Comparison of ENCODE assay signal across 8 cellular contexts in the genomic region with DNA sequence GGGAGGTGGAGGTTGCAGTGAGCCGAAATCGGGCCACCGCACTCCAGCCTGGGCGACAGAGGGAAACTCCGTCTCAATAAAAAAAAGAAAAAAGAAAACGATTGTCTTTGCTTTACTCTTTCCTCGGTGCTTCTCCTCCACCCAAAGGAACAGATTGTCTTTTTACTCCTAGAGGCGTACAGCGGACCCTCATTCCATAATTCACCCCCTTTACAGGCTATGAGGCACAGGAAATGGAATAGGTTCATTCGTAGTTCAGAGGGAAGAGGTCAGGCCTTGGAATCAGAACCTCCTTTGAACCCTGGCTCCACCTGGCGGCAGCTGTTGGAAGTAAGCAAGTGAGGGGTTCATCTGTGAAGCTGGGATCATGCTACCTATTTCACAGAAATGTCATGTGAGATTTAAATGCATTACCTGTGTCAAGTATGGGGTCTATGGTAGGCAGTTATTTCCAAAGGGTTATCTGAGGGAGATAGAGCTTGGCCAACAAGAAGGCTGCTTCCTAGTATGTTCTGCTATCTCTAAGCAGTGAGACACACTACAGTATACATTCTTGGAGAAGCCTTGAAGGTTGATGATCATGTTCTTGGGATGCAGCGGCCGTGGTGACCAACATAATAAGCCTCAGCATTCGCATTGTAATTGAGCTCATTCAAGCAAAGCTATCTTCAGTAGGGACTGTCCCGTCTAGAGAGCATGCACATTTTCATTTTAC. TPM values are rescaled to one million over a fixed set of nuclear protein-coding genes. Genes with fewer than 3 reads are reported as not detected.
DNase-seq lines count a peak whose midpoint lies in the region; ATAC-seq and TF ChIP-seq lines count a peak whose summit lies in the region.

No MANE protein-coding gene starts in this region.

- H3K9me3 Mint-ChIP-seq in CD4-positive, alpha-beta T cell: no peaks in the 10 kb centered on the region

- H4K5ac ChIP-seq in mesendoderm (ENCODE audit: low read length): no peak overlapping the region

- H3K4me1 ChIP-seq in mesendoderm (ENCODE audit: control insufficient read depth, low read depth, low read length): no peaks in the 10 kb centered on the region

- H3K4me3 Mint-ChIP-seq in CD4-positive, alpha-beta T cell: peak overlapping the region; percentile 59

- no CpG with 5 or more reads among the region's 15 CpGs for WGBS in mesendoderm (ENCODE audit: extremely low coverage, insufficient coverage, low lambda C conversion rate)

- TF ChIP-seq CTCF in CD4-positive, alpha-beta T cell (IDR thresholded peaks at IDR 0.05): peak; percentile 90

- H3K4ac ChIP-seq in mesendoderm (ENCODE audit: low read depth, low read length): no peak overlapping the region

- H3K27ac ChIP-seq in CD4-positive, alpha-beta T cell (ENCODE audit: low read depth, low read length): no peak overlapping the region
- H3K27ac ChIP-seq in mesendoderm (ENCODE audit: low read depth, low read length): no peak overlapping the region

- CTCF ChIA-PET in CD4-positive, alpha-beta T cell (lab: Charles Lee): interaction anchor here (0.6 to 2.0 kb wide), 20 partner anchors 9 to 536 kb away, joined by 3 to 15 read pairs (median 4); partner anchors contain the start of genes DCTPP1, PRR14, ZNF688 and ZNF747

- intact Hi-C loops in CD4-positive, alpha-beta T cell (cut with DNase I, micrococcal nuclease): loop anchor here (1.0 to 2.0 kb wide), 4 partner anchors 18 to 198 kb away; partner anchors contain the start of genes ZNF689 (in 2 of the 2), DCTPP1 (in 1 of the 2) and ZNF785 (in 1 of the 2)

- H3K36me3 ChIP-seq in mesendoderm (ENCODE audit: control insufficient read depth, insufficient read depth, low read length): no peaks in the 10 kb centered on the region

- peak overlapping the region; percentile 71 for H3K27ac Mint-ChIP-seq in CD4-positive, alpha-beta T cell

- no peak overlapping the region for H2AK5ac ChIP-seq in mesendoderm (ENCODE audit: low read length)

- no peaks in the 10 kb centered on the region for H3K36me3 Mint-ChIP-seq in CD4-positive, alpha-beta T cell (ENCODE audit: low read depth)

- H3K4me2 ChIP-seq in mesendoderm (ENCODE audit: low read length): no peak overlapping the region

- no peak overlapping the region for H3K18ac ChIP-seq in mesendoderm (ENCODE audit: low read length)

- H3K9me3 ChIP-seq in CD4-positive, alpha-beta T cell (ENCODE audit: control insufficient read depth, low read length): no peaks in the 10 kb centered on the region

- no peak overlapping the region for H2BK120ac ChIP-seq in mesendoderm (ENCODE audit: low read depth, low read length)

- POLR2A ChIA-PET in CD4-positive, alpha-beta T cell (lab: Charles Lee): interaction anchor here (0.8 to 1.8 kb wide), 10 partner anchors 9 to 211 kb away, joined by 3 to 8 read pairs (median 4); partner anchors contain the start of genes DCTPP1, FBRS, PRR14 and ZNF689

- no peak overlapping the region for H2BK15ac ChIP-seq in mesendoderm (replicated peaks; ENCODE audit: low read depth)

- no peak overlapping the region for H2BK5ac ChIP-seq in mesendoderm (ENCODE audit: low read length)

- H3K79me1 ChIP-seq in mesendoderm (ENCODE audit: low read length): no peaks in the 10 kb centered on the region

- H3K23ac ChIP-seq in mesendoderm (ENCODE audit: low read length): no peak overlapping the region

- no peak overlapping the region for H3K4me3 ChIP-seq in mesendoderm (ENCODE audit: low read length)

- peak; percentile 99 for ATAC-seq in CD4-positive, alpha-beta T cell (ENCODE audit: poor library complexity)
- ATAC-seq in HG02798 (IDR thresholded peaks at IDR 0.05; ENCODE audit: poor library complexity, unreplicated experiment): peak; percentile 56
- ATAC-seq in HG02938 (IDR thresholded peaks at IDR 0.05; ENCODE audit: unreplicated experiment): no peak

- no peaks in the 10 kb centered on the region for H3K27me3 ChIP-seq in CD4-positive, alpha-beta T cell (ENCODE audit: control insufficient read depth, insufficient read depth, low read length)
- H3K27me3 ChIP-seq in mesendoderm (ENCODE audit: insufficient read depth, low read length, poor library complexity): no peaks in the 10 kb centered on the region

- no peak overlapping the region for H3K9ac ChIP-seq in mesendoderm (ENCODE audit: low read length)

- no peaks in the 10 kb centered on the region for H3K27me3 Mint-ChIP-seq in CD4-positive, alpha-beta T cell

- DNase-seq in CD4-positive, alpha-beta T cell: peak; percentile 78 to 93 (median 86)
- DNase-seq in NCI-H748 (lab: John Stamatoyannopoulos, UW; ENCODE audit: unreplicated experiment): peak; percentile 68
- DNase-seq in activated CD4-positive, alpha-beta T cell treated with anti-CD3 and anti-CD28 coated beads, Interleukin-2, amount 50 U/mL, for 1 hour: peak; percentile 91
- DNase-seq in dermis blood vessel endothelial cell: peak; percentile 85
- DNase-seq in mesendoderm: peak; percentile 81
- peak; percentile 93 for DNase-seq in stimulated activated CD8-positive, alpha-beta memory T cell treated with anti-CD3 and anti-CD28 coated beads, Interleukin-15, amount 100 ng/mL, for 1 hour (ENCODE audit: low read depth)

- peak overlapping the region; percentile 49 for H3K56ac ChIP-seq in mesendoderm (ENCODE audit: low read length)

- peaks cover 8% of the 10 kb centered on the region for H3K4me1 Mint-ChIP-seq in CD4-positive, alpha-beta T cell (ENCODE audit: low read depth)

- no peak overlapping the region for H4K8ac ChIP-seq in mesendoderm (ENCODE audit: low read depth, low read length)

- H3K79me2 ChIP-seq in mesendoderm (ENCODE audit: control insufficient read depth, insufficient read depth, low read length): no peaks in the 10 kb centered on the region

RNA-seq across cellular contexts. Expression of gene ZNF689, which starts 18.6 kb away (rescaled TPM):
- 10 to 100 TPM; 15.3 to 15.7 TPM for total RNA-seq in CD4-positive, alpha-beta T cell
- 5.8 and 6.0 TPM in 2 replicates for total RNA-seq in dermis blood vessel endothelial cell
- 14.7 TPM for polyA plus RNA-seq in mesendoderm (2013, experiment 1 of 2)
- polyA plus RNA-seq in mesendoderm (2013, experiment 2 of 2): 14.9 TPM

RNA-seq across cellular contexts. Expression of gene PRR14, which starts 22.0 kb away (rescaled TPM):
- 10 to 100 TPM; 50.2 to 51.7 TPM for total RNA-seq in CD4-positive, alpha-beta T cell
- total RNA-seq in dermis blood vessel endothelial cell: 8.0 and 14.4 TPM in 2 replicates
- polyA plus RNA-seq in mesendoderm (2013, experiment 1 of 2): 11.4 TPM
- polyA plus RNA-seq in mesendoderm (2013, experiment 2 of 2): 10.6 TPM

RNA-seq across cellular contexts. Expression of gene FBRS, which starts 29.4 kb away (rescaled TPM):
- 100 to 1,000 TPM; 162 to 163 TPM for total RNA-seq in CD4-positive, alpha-beta T cell
- 20.6 and 20.7 TPM in 2 replicates for total RNA-seq in dermis blood vessel endothelial cell
- polyA plus RNA-seq in mesendoderm (2013, experiment 1 of 2): 8.8 TPM
- 8.3 TPM for polyA plus RNA-seq in mesendoderm (2013, experiment 2 of 2)

RNA-seq across cellular contexts. Expression of gene ZNF785, which starts 43.3 kb away (rescaled TPM):
- 1 to 10 TPM; 6.6 to 7.7 TPM for total RNA-seq in CD4-positive, alpha-beta T cell
- 8.1 and 11.9 TPM in 2 replicates for total RNA-seq in dermis blood vessel endothelial cell
- 3.8 TPM for polyA plus RNA-seq in mesendoderm (2013, experiment 1 of 2)
- 3.4 TPM for polyA plus RNA-seq in mesendoderm (2013, experiment 2 of 2)

RNA-seq across cellular contexts. Expression of gene ZNF688, which starts 57.3 kb away (rescaled TPM):
- total RNA-seq in CD4-positive, alpha-beta T cell: 1 to 10 TPM; 8.8 to 9.6 TPM
- 10.6 and 10.9 TPM in 2 replicates for total RNA-seq in dermis blood vessel endothelial cell
- 2.2 TPM for polyA plus RNA-seq in mesendoderm (2013, experiment 1 of 2)
- 2.3 TPM for polyA plus RNA-seq in mesendoderm (2013, experiment 2 of 2)
